Comparison of ENCODE assay signal across 8 cellular contexts in genomic region chr12:116534341-116535121, GRCh38. TPM values are rescaled to one million over a fixed set of nuclear protein-coding genes. Genes with fewer than 3 reads are reported as not detected.
DNase-seq lines count a peak whose midpoint lies in the region; ATAC-seq and TF ChIP-seq lines count a peak whose summit lies in the region.

No MANE protein-coding gene starts in this region.

- peaks cover 13% of the 10 kb centered on the region for H3K27me3 Mint-ChIP-seq in CD4-positive, CD25-positive, alpha-beta regulatory T cell

- H3K27me3 ChIP-seq in CD4-positive, CD25-positive, alpha-beta regulatory T cell (ENCODE audit: control insufficient read depth, insufficient read depth, low read length): no peaks in the 10 kb centered on the region
- no peaks in the 10 kb centered on the region for H3K27me3 ChIP-seq in KMS-11 (ENCODE audit: insufficient read depth, low read depth)

- H3K79me2 ChIP-seq in KMS-11 (ENCODE audit: insufficient read depth, low read depth): no peaks in the 10 kb centered on the region

- intact Hi-C loops in left colon (cut with DNase I, micrococcal nuclease): no loop called here

- H2AFZ ChIP-seq in KMS-11 (ENCODE audit: low read depth): no peak overlapping the region

- peak overlapping the region; percentile 78 for H3K4me3 ChIP-seq in CD4-positive, CD25-positive, alpha-beta regulatory T cell (ENCODE audit: low read depth, low read length)
- H3K4me3 ChIP-seq in KMS-11 (IDR thresholded peaks at IDR 0.05; ENCODE audit: insufficient read depth, low read depth, low read length) (no peak overlapping the region), astrocyte of the spinal cord (ENCODE audit: low read depth, low read length) (peak overlapping the region; percentile 51)

- peak in 1 of 2 donors; percentile 13 for ATAC-seq in CD4-positive, CD25-positive, alpha-beta regulatory T cell (ENCODE audit: low read depth in 2 of 2)
- ATAC-seq in left colon: peak; percentile 15
- no peak for ATAC-seq in GM21529 (IDR thresholded peaks at IDR 0.05; ENCODE audit: unreplicated experiment)

- peak in 1 of 3 donors; percentile 8 for DNase-seq in CD4-positive, CD25-positive, alpha-beta regulatory T cell
- peak; percentile 36 for DNase-seq in astrocyte of the spinal cord (ENCODE audit: low read depth, low spot score)
- DNase-seq in left colon: peak in 1 of 2 donors; percentile 29
- peak; percentile 56 for DNase-seq in superior temporal gyrus (ENCODE audit: extremely low spot score)
- DNase-seq in HuH-7.5 (ENCODE audit: low spot score): no peak
- DNase-seq in NCI-H146 treated with DMSO at 0.1 percent for 48 hours (lab: John Stamatoyannopoulos, UW; ENCODE audit: unreplicated experiment): no peak

- peaks cover 0 to 3% (median 0%) of the 10 kb centered on the region in 7 donors for H3K9me3 Mint-ChIP-seq in CD4-positive, CD25-positive, alpha-beta regulatory T cell

- H3K9me3 ChIP-seq in CD4-positive, CD25-positive, alpha-beta regulatory T cell (ENCODE audit: control insufficient read depth in 2 of 2, low read length in 2 of 2): no peaks in the 10 kb centered on the region

- peak overlapping the region; percentile 43 to 95 (median 90) for H3K4me3 Mint-ChIP-seq in CD4-positive, CD25-positive, alpha-beta regulatory T cell

- peaks cover 16% of the 10 kb centered on the region for H3K4me1 ChIP-seq in CD4-positive, CD25-positive, alpha-beta regulatory T cell (ENCODE audit: control insufficient read depth, insufficient read depth, low read length, poor library complexity, severe bottlenecking)
- peaks cover 45% of the 10 kb centered on the region for H3K4me1 ChIP-seq in KMS-11 (ENCODE audit: low read depth, poor library complexity, severe bottlenecking)

- in situ Hi-C loops in astrocyte of the spinal cord (cut with HindIII; ENCODE audit: low sequenced_read_pairs): no loop called here

- H3K4me2 ChIP-seq in KMS-11: peak overlapping the region; percentile 57

- no peaks in the 10 kb centered on the region for H4K20me1 ChIP-seq in KMS-11 (ENCODE audit: insufficient read depth)

- no peaks in the 10 kb centered on the region for H3K36me3 Mint-ChIP-seq in CD4-positive, CD25-positive, alpha-beta regulatory T cell

- peaks cover 7 to 32% (median 11%) of the 10 kb centered on the region in 4 donors for H3K4me1 Mint-ChIP-seq in CD4-positive, CD25-positive, alpha-beta regulatory T cell

- no peaks in the 10 kb centered on the region for H3K36me3 ChIP-seq in CD4-positive, CD25-positive, alpha-beta regulatory T cell (ENCODE audit: control insufficient read depth, insufficient read depth, low read length)
- H3K36me3 ChIP-seq in KMS-11 (ENCODE audit: insufficient read depth): no peaks in the 10 kb centered on the region

- H3K27ac ChIP-seq in CD4-positive, CD25-positive, alpha-beta regulatory T cell (ENCODE audit: insufficient read depth, low read length, poor library complexity, severe bottlenecking): no peak overlapping the region
- no peak overlapping the region for H3K27ac ChIP-seq in KMS-11

- TF ChIP-seq CTCF in KMS-11 (conservative IDR thresholded peaks at IDR 0.05; ENCODE audit: low read depth, low read length) (no peak), astrocyte of the spinal cord (IDR thresholded peaks at IDR 0.05; ENCODE audit: low read depth, low read length) (no peak)

- H3K9ac ChIP-seq in KMS-11: no peak overlapping the region

- H3K27ac Mint-ChIP-seq in CD4-positive, CD25-positive, alpha-beta regulatory T cell: peak overlapping the region in 2 of 3 donors; percentile 28 to 83

RNA-seq across cellular contexts. Expression of gene MAP1LC3B2, which starts 24.6 kb away (rescaled TPM):
- 2.2 TPM for total RNA-seq in CD4-positive, CD25-positive, alpha-beta regulatory T cell
- 10 to 100 TPM in 2 of 4 donors, 1 to 10 TPM in 2; 6.7 to 14.2 (median 10.2) TPM for polyA plus RNA-seq in CD4-positive, CD25-positive, alpha-beta regulatory T cell
- total RNA-seq in left colon: 1 to 10 TPM; 1.9 to 2.6 TPM

Comparison
In these comparisons a context has a peak if more than half of its experiments do, and no peak if none do; other contexts are left out.
1. DNase-seq: peak in astrocyte of the spinal cord (single experiment) and superior temporal gyrus (single experiment); none in HuH-7.5 (single experiment) and NCI-H146 treated with DMSO at 0.1 percent for 48 hours (single experiment).